Comparison of ENCODE assay signal across 10 cellular contexts in the genomic region with DNA sequence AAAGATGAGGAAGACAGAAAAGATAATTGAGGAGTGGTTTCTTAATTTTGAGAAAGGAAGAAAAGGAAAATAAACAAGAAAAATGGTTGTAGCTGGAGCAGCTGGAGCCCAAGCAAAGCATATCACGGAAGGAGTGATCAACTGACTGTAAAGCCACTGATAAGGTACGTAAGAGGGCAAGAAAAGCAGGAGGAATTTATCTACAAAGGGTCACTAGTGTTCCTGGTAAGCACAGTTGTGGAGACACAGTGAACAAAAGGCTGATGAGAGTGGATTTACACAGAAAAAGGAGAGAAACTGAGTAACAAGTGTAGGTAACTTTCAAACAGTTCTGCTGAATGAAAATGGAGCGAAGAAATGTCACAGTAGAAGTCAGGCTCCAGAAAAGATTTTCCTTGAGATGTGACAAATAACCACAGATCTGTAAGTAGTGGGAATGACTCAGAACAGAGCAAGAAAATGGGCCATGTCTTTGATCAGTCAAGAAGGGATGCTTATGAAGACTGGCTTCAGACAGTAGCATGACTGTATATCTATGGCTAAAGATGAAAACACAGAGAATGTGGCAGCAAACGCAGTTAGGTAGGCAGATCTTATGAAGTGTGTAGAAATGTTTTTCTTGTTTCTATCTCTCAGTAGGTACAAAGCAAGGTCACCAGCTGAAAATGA. TPM values are rescaled to one million over a fixed set of nuclear protein-coding genes. Genes with fewer than 3 reads are reported as not detected.
DNase-seq lines count a peak whose midpoint lies in the region; ATAC-seq and TF ChIP-seq lines count a peak whose summit lies in the region.
"Had no signal": no experiment of that assay in that cellular context is flagged by ENCODE, and none has a peak within 500 bp of the region (broad histone marks: within the 10 kb centered on the region; RNA-seq: fewer than 3 reads in every experiment).

No MANE protein-coding gene starts in this region.

- no peak overlapping the region for H3K9ac ChIP-seq in PC-3 (ENCODE audit: low read length)

- WGBS in body of pancreas, 2 donors: 59 to 69% methylated on average over 4 of the region's 4 CpGs

- H3K4me1 ChIP-seq in PC-3 (ENCODE audit: insufficient read depth, low read length): no peaks in the 10 kb centered on the region
- no peaks in the 10 kb centered on the region for H3K4me1 ChIP-seq in body of pancreas
- H3K4me1 ChIP-seq: uterus had no signal

- H3K27me3 Mint-ChIP-seq in activated T-cell treated with anti-CD3 and anti-CD28 coated beads, Interleukin-2, amount 50 U/mL, for 4 hours (ENCODE audit: low read depth): no peaks in the 10 kb centered on the region

- CTCF ChIA-PET in PC-3 (lab: Charles Lee): no interaction called here

- BruUV-seq in PC-3 (replicated peaks; lab: Mats Ljungman, UMichigan): no TSS peak

- intact Hi-C loops in PC-3 (cut with micrococcal nuclease): no loop called here
- intact Hi-C loops in body of pancreas (cut with DNase I): no loop called here

- no peak for TF ChIP-seq POLR2A in body of pancreas (IDR thresholded peaks at IDR 0.05)

- peaks cover 12% of the 10 kb centered on the region for H3K36me3 Mint-ChIP-seq in activated T-cell treated with anti-CD3 and anti-CD28 coated beads, Interleukin-2, amount 50 U/mL, for 4 hours (ENCODE audit: insufficient read depth)
- H3K36me3 Mint-ChIP-seq in stimulated activated effector memory CD8-positive, alpha-beta T cell treated with anti-CD3 and anti-CD28 coated beads, Interleukin-12 subunit alpha, Interleukin-12 subunit beta, amount 100 ng/mL, for 72 hours: peaks cover 77% of the 10 kb centered on the region

- no peaks in the 10 kb centered on the region for H3K79me2 ChIP-seq in PC-3 (ENCODE audit: low read length)

- no peaks in the 10 kb centered on the region for H3K36me3 ChIP-seq in PC-3 (ENCODE audit: low read depth, low read length)
- peaks cover 12% of the 10 kb centered on the region for H3K36me3 ChIP-seq in brain microvascular endothelial cell (replicated peaks)
- H3K36me3 ChIP-seq in body of pancreas (replicated peaks in 1 of 2; ENCODE audit: insufficient read depth in 1 of 2, low read depth in 2 of 2): peaks cover 0 to 9% of the 10 kb centered on the region in 2 donors
- H3K36me3 ChIP-seq: uterus had no signal

- DNase-seq in activated T-cell treated with anti-CD3 and anti-CD28 coated beads, Interleukin-2, amount 50 U/mL, for 4 hours: no peak
- no peak for DNase-seq in activated T-cell treated with anti-CD3 and anti-CD28 coated beads, Interleukin-2, amount 50 U/mL, for 48 hours
- DNase-seq in PC-3 (peak; percentile 10), brain microvascular endothelial cell (peak; percentile 11), NCI-H2196 (lab: John Stamatoyannopoulos, UW; ENCODE audit: unreplicated experiment) (no peak), body of pancreas (no peak)
- DNase-seq in stimulated activated effector memory CD8-positive, alpha-beta T cell treated with anti-CD3 and anti-CD28 coated beads, Interleukin-12 subunit alpha, Interleukin-12 subunit beta, amount 100 ng/mL, for 72 hours (ENCODE audit: low spot score in 2 of 2): no peak
- DNase-seq: NCI-H446, uterus had no signal

- POLR2A ChIA-PET in PC-3 (lab: Charles Lee; ENCODE audit: unreplicated experiment): no interaction called here

- no peak overlapping the region for H2AFZ ChIP-seq in PC-3 (ENCODE audit: low read length)

- no peaks in the 10 kb centered on the region for H4K20me1 ChIP-seq in PC-3 (ENCODE audit: low read length)

- H3K4me2 ChIP-seq in PC-3 (ENCODE audit: low read length): no peak overlapping the region

- H3K4me3 ChIP-seq in PC-3 (ENCODE audit: low read length) (no peak overlapping the region), brain microvascular endothelial cell (ENCODE audit: low read depth, low read length) (no peak overlapping the region), body of pancreas (no peak overlapping the region)
- H3K4me3 ChIP-seq: uterus had no signal

- TF ChIP-seq CTCF in PC-3 (conservative IDR thresholded peaks at IDR 0.05; ENCODE audit: low read depth, low read length) (no peak), brain microvascular endothelial cell (IDR thresholded peaks at IDR 0.05; ENCODE audit: low read depth, low read length, missing control alignments) (no peak), body of pancreas (IDR thresholded peaks at IDR 0.05) (no peak)

- peak overlapping the region; percentile 80 for H3K27ac Mint-ChIP-seq in stimulated activated effector memory CD8-positive, alpha-beta T cell treated with anti-CD3 and anti-CD28 coated beads, Interleukin-12 subunit alpha, Interleukin-12 subunit beta, amount 100 ng/mL, for 72 hours

- H3K9me2 ChIP-seq in PC-3 (replicated peaks; ENCODE audit: low read length): no peaks in the 10 kb centered on the region

- ATAC-seq in activated T-cell treated with anti-CD3 and anti-CD28 coated beads, Interleukin-2, amount 50 U/mL, for 4 hours: peak; percentile 97
- ATAC-seq in PC-3: no peak
- ATAC-seq in stimulated activated effector memory CD8-positive, alpha-beta T cell treated with anti-CD3 and anti-CD28 coated beads, Interleukin-12 subunit alpha, Interleukin-12 subunit beta, amount 100 ng/mL, for 72 hours: peak; percentile 99
- no peak for ATAC-seq in body of pancreas
- no peak for ATAC-seq in GM19452 (IDR thresholded peaks at IDR 0.05; ENCODE audit: unreplicated experiment)

- peak overlapping the region; percentile 25 for H3K4me3 Mint-ChIP-seq in activated T-cell treated with anti-CD3 and anti-CD28 coated beads, Interleukin-2, amount 50 U/mL, for 4 hours
- H3K4me3 Mint-ChIP-seq in stimulated activated effector memory CD8-positive, alpha-beta T cell treated with anti-CD3 and anti-CD28 coated beads, Interleukin-12 subunit alpha, Interleukin-12 subunit beta, amount 100 ng/mL, for 72 hours: peak overlapping the region; percentile 3

- H3K27me3 ChIP-seq in PC-3 (ENCODE audit: low read length) (no peaks in the 10 kb centered on the region), brain microvascular endothelial cell (replicated peaks) (no peaks in the 10 kb centered on the region), body of pancreas (no peaks in the 10 kb centered on the region)
- H3K27me3 ChIP-seq: uterus had no signal

- no peaks in the 10 kb centered on the region for H3F3A ChIP-seq in PC-3 (ENCODE audit: low read length, unreplicated experiment)

- H3K4me1 Mint-ChIP-seq in activated T-cell treated with anti-CD3 and anti-CD28 coated beads, Interleukin-2, amount 50 U/mL, for 4 hours (ENCODE audit: low read depth): peaks cover 27% of the 10 kb centered on the region
- peaks cover 16% of the 10 kb centered on the region for H3K4me1 Mint-ChIP-seq in stimulated activated effector memory CD8-positive, alpha-beta T cell treated with anti-CD3 and anti-CD28 coated beads, Interleukin-12 subunit alpha, Interleukin-12 subunit beta, amount 100 ng/mL, for 72 hours

- H3K9me3 ChIP-seq in PC-3 (ENCODE audit: low read length): no peaks in the 10 kb centered on the region
- no peaks in the 10 kb centered on the region for H3K9me3 ChIP-seq in body of pancreas
- H3K9me3 ChIP-seq: uterus had no signal

- no peak overlapping the region for H3K27ac ChIP-seq in PC-3 (ENCODE audit: low read length)
- no peak overlapping the region for H3K27ac ChIP-seq in brain microvascular endothelial cell
- H3K27ac ChIP-seq in body of pancreas: no peak overlapping the region
- H3K27ac ChIP-seq: uterus had no signal

- in situ Hi-C loops in brain microvascular endothelial cell (cut with HindIII; ENCODE audit: low pct_ligation_motif_present, low sequenced_read_pairs): no loop called here

- no peaks in the 10 kb centered on the region for H3K9me3 Mint-ChIP-seq in activated T-cell treated with anti-CD3 and anti-CD28 coated beads, Interleukin-2, amount 50 U/mL, for 4 hours
- no peaks in the 10 kb centered on the region for H3K9me3 Mint-ChIP-seq in stimulated activated effector memory CD8-positive, alpha-beta T cell treated with anti-CD3 and anti-CD28 coated beads, Interleukin-12 subunit alpha, Interleukin-12 subunit beta, amount 100 ng/mL, for 72 hours

RNA-seq across cellular contexts. Expression of gene RBM34, which starts 45.6 kb away (rescaled TPM):
- 100 to 1,000 TPM; 149 to 159 (median 159) TPM for total RNA-seq in activated T-cell treated with anti-CD3 and anti-CD28 coated beads, Interleukin-2, amount 50 U/mL, for 4 hours
- total RNA-seq in PC-3 (2014; rRNA removed): 40.1 and 44.9 TPM in 2 replicates
- total RNA-seq in body of pancreas: 10 to 100 TPM; 13.2 to 26.2 TPM

Comparison
In these comparisons a context has a peak if more than half of its experiments do, and no peak if none do; other contexts are left out.
1. ATAC-seq: peak in activated T-cell treated with anti-CD3 and anti-CD28 coated beads, Interleukin-2, amount 50 U/mL, for 4 hours (2 of 2) and stimulated activated effector memory CD8-positive, alpha-beta T cell treated with anti-CD3 and anti-CD28 coated beads, Interleukin-12 subunit alpha, Interleukin-12 subunit beta, amount 100 ng/mL, for 72 hours (single experiment); none in PC-3 (single experiment), body of pancreas (single experiment) and GM19452 (single experiment).
2. DNase-seq: peak in PC-3 (single experiment) and brain microvascular endothelial cell (single experiment); none in activated T-cell treated with anti-CD3 and anti-CD28 coated beads, Interleukin-2, amount 50 U/mL, for 4 hours (single experiment), activated T-cell treated with anti-CD3 and anti-CD28 coated beads, Interleukin-2, amount 50 U/mL, for 48 hours (0 of 2), stimulated activated effector memory CD8-positive, alpha-beta T cell treated with anti-CD3 and anti-CD28 coated beads, Interleukin-12 subunit alpha, Interleukin-12 subunit beta, amount 100 ng/mL, for 72 hours (0 of 2), NCI-H2196 (single experiment) and body of pancreas (0 of 4).